19 cellular contexts compared by ENCODE assay signal in genomic region chr5:90965110-90965676, GRCh38.
DNase-seq lines count a peak whose midpoint lies in the region; ATAC-seq, FAIRE-seq and TF ChIP-seq lines count a peak whose summit lies in the region.
"Had no signal": no experiment of that assay in that cellular context is flagged by ENCODE, and none has a peak within 500 bp of the region (broad histone marks: within the 10 kb centered on the region; RNA-seq: fewer than 3 reads in every experiment).

No MANE protein-coding gene starts in this region.

- no peaks in the 10 kb centered on the region for H3K9me3 ChIP-seq in K562 (replicated peaks; ENCODE audit: control insufficient read depth, insufficient read depth, low read depth, low read length)
- H3K9me3 ChIP-seq: HAP-1 had no signal

- no peak overlapping the region for H3K27ac Mint-ChIP-seq in stimulated activated naive CD8-positive, alpha-beta T cell treated with anti-CD3 and anti-CD28 coated beads, Interleukin-15, amount 100 ng/mL, for 72 hours
- H3K27ac Mint-ChIP-seq: B cell; CD8-positive, alpha-beta T cell had no signal

- no peaks in the 10 kb centered on the region for H3K4me1 ChIP-seq in K562 (replicated peaks in 1 of 2; ENCODE audit: control insufficient read depth in 2 of 2, insufficient read depth in 2 of 2, low read length in 2 of 2)

- no peak for TF ChIP-seq RAD21 in K562 (CRISPR knock-in tag; conservative IDR thresholded peaks at IDR 0.05 in 1 of 2, IDR thresholded peaks at IDR 0.05 in 1 of 2)

- ATAC-seq in stimulated activated naive CD8-positive, alpha-beta T cell treated with anti-CD3 and anti-CD28 coated beads, Interleukin-15, Interleukin-2, amounts not matched to agents 100 U/mL and 50 U/mL, for 24 hours, result peak; percentile 14
- no peak for ATAC-seq in stimulated activated naive CD8-positive, alpha-beta T cell treated with anti-CD3 and anti-CD28 coated beads, Interleukin-15, amount 100 ng/mL, for 72 hours
- ATAC-seq in K562 (no peak), GM18873 (IDR thresholded peaks at IDR 0.05; ENCODE audit: low FRiP score, unreplicated experiment) (no peak)
- ATAC-seq: CD8-positive, alpha-beta T cell; GM12878; HepG2 had no signal

- peaks cover 22% of the 10 kb centered on the region for H3K36me3 ChIP-seq in K562 (ENCODE audit: control insufficient read depth, insufficient read depth, low read length)
- H3K36me3 ChIP-seq: BLaER1 treated with 17β-estradiol and CSF1 and Interleukin-3, amounts not matched to agents 10 nM and 100 nM had no signal

- no peaks in the 10 kb centered on the region for H3K9me1 ChIP-seq in K562 (ENCODE audit: control insufficient read depth, insufficient read depth, low read length)

- FAIRE-seq in K562 (lab: Jason Lieb, UNC) (no peak), islet of Langerhans (lab: Jason Lieb, UNC) (peak; percentile 33)
- FAIRE-seq: GM12878, GM19239, HepG2 had no signal

- no peak overlapping the region for H3K4me3 Mint-ChIP-seq in stimulated activated naive CD8-positive, alpha-beta T cell treated with anti-CD3 and anti-CD28 coated beads, Interleukin-15, amount 100 ng/mL, for 72 hours
- H3K4me3 Mint-ChIP-seq: B cell; CD8-positive, alpha-beta T cell had no signal

- H3K4me2 ChIP-seq in K562 (ENCODE audit: insufficient read depth, low read length), result no peak overlapping the region
- H3K4me2 ChIP-seq: BLaER1 treated with 17β-estradiol and CSF1 and Interleukin-3, amounts not matched to agents 10 nM and 100 nM had no signal

- CTCF ChIA-PET in K562 (lab: Yijun Ruan, JAX; ENCODE audit: low intra/inter-chr PET ratio), result no interaction called here

- in situ Hi-C loops in K562 (cut with MboI), result no loop called here

- no peak overlapping the region for H3K9ac ChIP-seq in K562 (ENCODE audit: insufficient read depth in 1 of 2, low read depth in 2 of 2, low read length in 2 of 2)
- H3K9ac ChIP-seq: BLaER1 treated with 17β-estradiol and CSF1 and Interleukin-3, amounts not matched to agents 10 nM and 100 nM; GM23248 had no signal

- H4K20me1 ChIP-seq in K562 (replicated peaks; ENCODE audit: control insufficient read depth, insufficient read depth, low read length), result no peaks in the 10 kb centered on the region
- H4K20me1 ChIP-seq: BLaER1 treated with 17β-estradiol and CSF1 and Interleukin-3, amounts not matched to agents 10 nM and 100 nM had no signal

- BruUV-seq in K562 (replicated peaks; lab: Mats Ljungman, UMichigan), result no TSS peak

- TF ChIP-seq POLR2A in K562 (conservative IDR thresholded peaks at IDR 0.05), result no peak

- POLR2A ChIA-PET in K562 (lab: Yijun Ruan, JAX), result no interaction called here

- H3K27ac ChIP-seq in K562 (ENCODE audit: extremely low read depth, low read depth, low read length), result no peak overlapping the region
- H3K27ac ChIP-seq: BLaER1 treated with 17β-estradiol and CSF1 and Interleukin-3, amounts not matched to agents 10 nM and 100 nM; GM23248 had no signal

- no peak overlapping the region for H2AFZ ChIP-seq in K562 (ENCODE audit: low read depth, low read length)
- H2AFZ ChIP-seq: GM23248 had no signal

- no peaks in the 10 kb centered on the region for H3K27me3 ChIP-seq in K562 (ENCODE audit: control insufficient read depth in 2 of 2, insufficient read depth in 2 of 2, low read length in 2 of 2)
- H3K27me3 ChIP-seq: BLaER1 treated with 17β-estradiol and CSF1 and Interleukin-3, amounts not matched to agents 10 nM and 100 nM had no signal

- intact Hi-C loops in K562 (cut with micrococcal nuclease), result no loop called here

- no peak for TF ChIP-seq CTCF in K562 (IDR thresholded peaks at IDR 0.05 in 2 of 3, conservative IDR thresholded peaks at IDR 0.05 in 1 of 3; ENCODE audit: insufficient read depth in 2 of 3, low read depth in 1 of 3, low read length in 3 of 3)

- 83% methylated on average over 7 of the region's 7 CpGs for WGBS in K562 (ENCODE audit: insufficient coverage, low coverage, missing lambda C conversion rate)

- peaks cover 17% of the 10 kb centered on the region for H3K27me3 Mint-ChIP-seq in stimulated activated naive CD8-positive, alpha-beta T cell treated with anti-CD3 and anti-CD28 coated beads, Interleukin-15, amount 100 ng/mL, for 72 hours

- H3K9me3 Mint-ChIP-seq in stimulated activated naive CD8-positive, alpha-beta T cell treated with anti-CD3 and anti-CD28 coated beads, Interleukin-15, amount 100 ng/mL, for 72 hours, result peaks cover 0 to 9% of the 10 kb centered on the region in 2 donors
- H3K9me3 Mint-ChIP-seq: CD8-positive, alpha-beta T cell had no signal

- no peak for DNase-seq in stimulated activated naive CD8-positive, alpha-beta T cell treated with anti-CD3 and anti-CD28 coated beads, Interleukin-15, Interleukin-2, amounts not matched to agents 100 U/mL and 50 U/mL, for 24 hours
- DNase-seq in stimulated activated naive CD8-positive, alpha-beta T cell treated with anti-CD3 and anti-CD28 coated beads, Interleukin-15, amount 100 ng/mL, for 72 hours, result no peak
- DNase-seq in K562 (ENCODE audit: extremely low read depth in 1 of 4, low spot score in 3 of 4) (no peak), LoVo (ENCODE audit: low spot score) (no peak), HuH-7 (ENCODE audit: low spot score) (no peak)
- DNase-seq: 8988T; Calu3; CD8-positive, alpha-beta T cell; DMS79 treated with DMSO at 0.1 percent for 48 hours; GF-D8; GM23248 had no signal

- no peaks in the 10 kb centered on the region for H3K79me2 ChIP-seq in K562 (ENCODE audit: control insufficient read depth, insufficient read depth, low read length)

- no peak for TF ChIP-seq EP300 in K562 (IDR thresholded peaks at IDR 0.05; ENCODE audit: low read length)

- peaks cover 8% of the 10 kb centered on the region for H3K4me1 Mint-ChIP-seq in stimulated activated naive CD8-positive, alpha-beta T cell treated with anti-CD3 and anti-CD28 coated beads, Interleukin-15, amount 100 ng/mL, for 72 hours
- H3K4me1 Mint-ChIP-seq: B cell had no signal

- no peak overlapping the region for H3K4me3 ChIP-seq in K562
- H3K4me3 ChIP-seq: BLaER1 treated with 17β-estradiol and CSF1 and Interleukin-3, amounts not matched to agents 10 nM and 100 nM; GM12878; GM23248; HAP-1 had no signal

TF ChIP-seq in K562, 482 proteins besides CTCF, POLR2A, EP300 and RAD21:
- peak; percentile 76 for TF ChIP-seq FOSL1 (tag; conservative IDR thresholded peaks at IDR 0.05)
- TF ChIP-seq JUND (IDR thresholded peaks at IDR 0.05; ENCODE audit: borderline replicate concordance, low read depth, low read length), result peak; percentile 36; the same call in 1 of the 2 replicates
- TF ChIP-seq JUND (tag; IDR thresholded peaks at IDR 0.05; ENCODE audit: borderline replicate concordance, low read depth, low read length), result no peak
- TF ChIP-seq ZNF217 (CRISPR knock-in tag; IDR thresholded peaks at IDR 0.05), result no peak
- TF ChIP-seq ATF1 (CRISPR knock-in tag; IDR thresholded peaks at IDR 0.05), result no peak
- no peak for TF ChIP-seq ATF1 (tag; IDR thresholded peaks at IDR 0.05)
